In the genomic region with DNA sequence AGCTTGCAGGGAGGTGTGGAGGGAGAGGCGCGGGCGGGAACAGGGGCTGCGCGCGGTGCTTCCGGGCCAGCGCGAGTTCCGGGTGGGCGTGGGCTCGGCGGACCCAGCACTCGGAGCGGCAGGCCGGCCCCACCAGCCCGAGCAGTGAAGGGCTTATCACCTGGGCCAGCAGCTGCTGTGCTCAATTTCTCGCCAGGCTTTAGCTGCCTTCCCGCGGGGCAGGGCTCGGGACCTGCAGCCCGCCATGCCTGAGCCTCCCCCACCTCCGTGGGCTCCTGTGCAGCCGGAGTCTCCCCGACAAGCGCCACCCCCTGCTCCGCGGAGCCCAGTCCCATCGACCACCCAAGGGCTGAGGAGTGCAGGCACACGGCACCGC, we compare ENCODE assay signal across 8 cellular contexts.
DNase-seq lines count a peak whose midpoint lies in the region; ATAC-seq, FAIRE-seq and TF ChIP-seq lines count a peak whose summit lies in the region.
"Not testable (repeated sequence)": the region's sequence is repeated elsewhere in the genome, so short reads cannot be mapped to it uniquely, and the experiment has no call there.

No MANE protein-coding gene starts in this region.

- H3K18ac ChIP-seq in IMR-90 (ENCODE audit: low read depth, low read length), result not testable (repeated sequence)

- TF ChIP-seq POLR2A in IMR-90 (IDR thresholded peaks at IDR 0.05; ENCODE audit: low read depth, low read length); K562 (conservative IDR thresholded peaks at IDR 0.05); sigmoid colon (IDR thresholded peaks at IDR 0.05); transverse colon (IDR thresholded peaks at IDR 0.05): not testable (repeated sequence)

- not testable (repeated sequence) for H3K9me3 ChIP-seq in CD4-positive, CD25-positive, alpha-beta regulatory T cell (ENCODE audit: control insufficient read depth in 2 of 2, low read length in 2 of 2); IMR-90 (ENCODE audit: control insufficient read depth, insufficient read depth, low read length); PC-3 (ENCODE audit: low read length); K562 (replicated peaks; ENCODE audit: control insufficient read depth, insufficient read depth, low read depth, low read length); left ventricle myocardium inferior (replicated peaks); sigmoid colon; transverse colon

- not testable (repeated sequence) for H3K4ac ChIP-seq in IMR-90 (ENCODE audit: low read depth, low read length)

- H3K56ac ChIP-seq in IMR-90 (ENCODE audit: extremely low read depth, insufficient read depth, low read length), result not testable (repeated sequence)

- intact Hi-C loops in IMR-90 (cut with micrococcal nuclease); PC-3 (cut with micrococcal nuclease); K562 (cut with micrococcal nuclease); left ventricle myocardium inferior (cut with micrococcal nuclease); sigmoid colon (cut with DNase I); transverse colon (cut with DNase I; ENCODE audit: low total_unique reads): not testable (repeated sequence)

- POLR2A ChIA-PET in IMR-90 (lab: Charles Lee; ENCODE audit: unreplicated experiment); PC-3 (lab: Charles Lee; ENCODE audit: unreplicated experiment); activated CD8-positive, alpha-beta T cell treated with anti-CD3 and anti-CD28 coated beads, Interleukin-2, amount 10 ng/mL, durations not matched to agents 7 days and 5 days (lab: Charles Lee); K562 (lab: Yijun Ruan, JAX): not testable (repeated sequence)

- H2AFZ ChIP-seq in IMR-90 (replicated peaks; ENCODE audit: low read length, poor library complexity) (peak overlapping the region; percentile 38), PC-3 (ENCODE audit: low read length) (peak overlapping the region; percentile 55)
- H2AFZ ChIP-seq in K562 (ENCODE audit: low read depth, low read length), result not testable (repeated sequence)

- H3K4me2 ChIP-seq in IMR-90 (ENCODE audit: low read depth, low read length), result peak overlapping the region; percentile 40; the same call in 1 of the 2 replicates
- H3K4me2 ChIP-seq in PC-3 (ENCODE audit: low read length), result peak overlapping the region; percentile 78; the same call in 1 of the 2 replicates
- H3K4me2 ChIP-seq in K562 (ENCODE audit: insufficient read depth, low read length), result not testable (repeated sequence)

- H3K4me3 ChIP-seq in CD4-positive, CD25-positive, alpha-beta regulatory T cell (ENCODE audit: low read depth, low read length); K562: not testable (repeated sequence)
- peak overlapping the region; percentile 41 for H3K4me3 ChIP-seq in IMR-90 (ENCODE audit: insufficient read depth, low read depth, low read length)
- H3K4me3 ChIP-seq in PC-3 (ENCODE audit: low read length), result peak overlapping the region; percentile 50; the same call in 1 of the 2 replicates
- H3K4me3 ChIP-seq in left ventricle myocardium inferior, result peak overlapping the region; percentile 23
- H3K4me3 ChIP-seq in sigmoid colon, result peak overlapping the region; percentile 26 to 42 (median 36)
- peak overlapping the region in 1 of 4 donors; percentile 17 for H3K4me3 ChIP-seq in transverse colon

- H2BK20ac ChIP-seq in IMR-90 (ENCODE audit: low read depth, low read length), result not testable (repeated sequence)

- H3K36me3 Mint-ChIP-seq in CD4-positive, CD25-positive, alpha-beta regulatory T cell; activated CD8-positive, alpha-beta T cell treated with anti-CD3 and anti-CD28 coated beads, Interleukin-2, amount 10 ng/mL, durations not matched to agents 7 days and 5 days (ENCODE audit: low read depth): not testable (repeated sequence)

- H3K9me1 ChIP-seq in IMR-90 (ENCODE audit: insufficient read depth, low read length); K562 (ENCODE audit: control insufficient read depth, insufficient read depth, low read length): not testable (repeated sequence)

- not testable (repeated sequence) for H3K9me3 Mint-ChIP-seq in CD4-positive, CD25-positive, alpha-beta regulatory T cell; activated CD8-positive, alpha-beta T cell treated with anti-CD3 and anti-CD28 coated beads, Interleukin-2, amount 10 ng/mL, durations not matched to agents 7 days and 5 days (ENCODE audit: insufficient read depth)

- not testable (repeated sequence) for TF ChIP-seq RAD21 in IMR-90 (IDR thresholded peaks at IDR 0.05; ENCODE audit: low read length); K562 (CRISPR knock-in tag; conservative IDR thresholded peaks at IDR 0.05 in 1 of 2, IDR thresholded peaks at IDR 0.05 in 1 of 2)

- H2BK15ac ChIP-seq in IMR-90 (ENCODE audit: low read depth, low read length), result not testable (repeated sequence)

- not testable (repeated sequence) for H3K27me3 Mint-ChIP-seq in CD4-positive, CD25-positive, alpha-beta regulatory T cell; activated CD8-positive, alpha-beta T cell treated with anti-CD3 and anti-CD28 coated beads, Interleukin-2, amount 10 ng/mL, durations not matched to agents 7 days and 5 days (ENCODE audit: low read depth)

- not testable (repeated sequence) for H4K8ac ChIP-seq in IMR-90 (ENCODE audit: low read depth in 2 of 2, low read length in 2 of 2)

- peaks cover 12 to 46% (median 20%) of the 10 kb centered on the region in 4 donors for H3K4me1 Mint-ChIP-seq in CD4-positive, CD25-positive, alpha-beta regulatory T cell
- peaks cover 48% of the 10 kb centered on the region for H3K4me1 Mint-ChIP-seq in activated CD8-positive, alpha-beta T cell treated with anti-CD3 and anti-CD28 coated beads, Interleukin-2, amount 10 ng/mL, durations not matched to agents 7 days and 5 days (ENCODE audit: low read depth)

- not testable (repeated sequence) for H3K36me3 ChIP-seq in CD4-positive, CD25-positive, alpha-beta regulatory T cell (ENCODE audit: control insufficient read depth, insufficient read depth, low read length); IMR-90 (ENCODE audit: control insufficient read depth, insufficient read depth, low read length); PC-3 (ENCODE audit: low read depth, low read length); K562 (ENCODE audit: control insufficient read depth, insufficient read depth, low read length); left ventricle myocardium inferior; sigmoid colon; transverse colon

- FAIRE-seq in K562 (lab: Jason Lieb, UNC), result not testable (repeated sequence)

- CTCF ChIA-PET in IMR-90 (lab: Yijun Ruan, JAX); PC-3 (lab: Charles Lee); K562 (lab: Yijun Ruan, JAX; ENCODE audit: low intra/inter-chr PET ratio): not testable (repeated sequence)
- CTCF ChIA-PET in activated CD8-positive, alpha-beta T cell treated with anti-CD3 and anti-CD28 coated beads, Interleukin-2, amount 10 ng/mL, durations not matched to agents 7 days and 5 days (lab: Charles Lee), result interaction anchor here (1.5 kb wide), 1 partner anchor 27 kb away, joined by 5 read pairs; no protein-coding TSS in a partner anchor

- H3K9me2 ChIP-seq in PC-3 (replicated peaks; ENCODE audit: low read length), result not testable (repeated sequence)

- H3K9ac ChIP-seq in IMR-90 (ENCODE audit: low read depth, low read length), result peak overlapping the region; percentile 29; the same call in 1 of the 2 replicates
- not testable (repeated sequence) for H3K9ac ChIP-seq in PC-3 (ENCODE audit: low read length); K562 (ENCODE audit: insufficient read depth in 1 of 2, low read depth in 2 of 2, low read length in 2 of 2)

- not testable (repeated sequence) for H3K23ac ChIP-seq in IMR-90 (ENCODE audit: low read depth, low read length)

- H4K5ac ChIP-seq in IMR-90 (ENCODE audit: low read depth, low read length), result not testable (repeated sequence)

- DNase-seq in CD4-positive, CD25-positive, alpha-beta regulatory T cell, result peak in 1 of 3 donors; percentile 21
- DNase-seq in IMR-90; PC-3; activated CD8-positive, alpha-beta T cell treated with anti-CD3 and anti-CD28 coated beads, Interleukin-2, amount 10 ng/mL, durations not matched to agents 7 days and 5 days; K562 (ENCODE audit: extremely low read depth in 1 of 4, low spot score in 3 of 4); left ventricle myocardium inferior; sigmoid colon: not testable (repeated sequence)
- peak; percentile 39 for DNase-seq in transverse colon

- WGBS in IMR-90 (ENCODE audit: extremely low coverage in 2 of 2, insufficient read length in 1 of 2), 2 experiments, result 45% methylated on average over 9 of the region's 31 CpGs; no CpG with 5 or more reads in 1 of the 2 experiments
- 10% methylated on average over 4 of the region's 31 CpGs for whole genome bisulfite sequencing in K562 (ENCODE audit: insufficient coverage, low coverage, missing lambda C conversion rate)
- 94 to 95% methylated on average over 31 of the region's 31 CpGs for WGBS in sigmoid colon, 2 donors
- 50% methylated on average over 22 of the region's 31 CpGs; no CpG with 5 or more reads in 1 of the 2 donors for WGBS in transverse colon (ENCODE audit: low coverage in 1 of 2), 2 donors

- H4K91ac ChIP-seq in IMR-90 (ENCODE audit: insufficient read depth, low read depth, low read length), result not testable (repeated sequence)

- not testable (repeated sequence) for H3K14ac ChIP-seq in IMR-90 (replicated peaks; ENCODE audit: low read depth, low read length)

- H2BK120ac ChIP-seq in IMR-90 (ENCODE audit: low read depth, low read length), result not testable (repeated sequence)

- H3K27me3 ChIP-seq in CD4-positive, CD25-positive, alpha-beta regulatory T cell (ENCODE audit: control insufficient read depth, insufficient read depth, low read length); PC-3 (ENCODE audit: low read length); K562 (ENCODE audit: control insufficient read depth in 2 of 2, insufficient read depth in 2 of 2, low read length in 2 of 2); left ventricle myocardium inferior (ENCODE audit: low read depth); sigmoid colon; transverse colon: not testable (repeated sequence)
- H3K27me3 ChIP-seq in IMR-90 (ENCODE audit: control insufficient read depth, insufficient read depth, low read length), result peaks cover 13% of the 10 kb centered on the region

- not testable (repeated sequence) for H2AK9ac ChIP-seq in IMR-90 (replicated peaks; ENCODE audit: low read depth, low read length, poor library complexity)

- not testable (repeated sequence) for H3F3A ChIP-seq in PC-3 (ENCODE audit: low read length, unreplicated experiment)

- peak overlapping the region; percentile 81 for H3K27ac ChIP-seq in CD4-positive, CD25-positive, alpha-beta regulatory T cell (ENCODE audit: insufficient read depth, low read length, poor library complexity, severe bottlenecking)
- not testable (repeated sequence) for H3K27ac ChIP-seq in IMR-90 (ENCODE audit: insufficient read depth, low read length); PC-3 (ENCODE audit: low read length); K562 (ENCODE audit: extremely low read depth, low read depth, low read length); left ventricle myocardium inferior (replicated peaks)
- H3K27ac ChIP-seq in sigmoid colon, result peak overlapping the region; percentile 56 to 74 (median 68)
- H3K27ac ChIP-seq in transverse colon, result peak overlapping the region in 1 of 4 donors; percentile 63

- TF ChIP-seq EP300 in K562 (IDR thresholded peaks at IDR 0.05; ENCODE audit: low read length); sigmoid colon (IDR thresholded peaks at IDR 0.05); transverse colon (IDR thresholded peaks at IDR 0.05; ENCODE audit: low read depth): not testable (repeated sequence)

- peak overlapping the region; percentile 56 to 94 (median 87) for H3K27ac Mint-ChIP-seq in CD4-positive, CD25-positive, alpha-beta regulatory T cell
- H3K27ac Mint-ChIP-seq in activated CD8-positive, alpha-beta T cell treated with anti-CD3 and anti-CD28 coated beads, Interleukin-2, amount 10 ng/mL, durations not matched to agents 7 days and 5 days, result peak overlapping the region; percentile 75

- not testable (repeated sequence) for H3K79me1 ChIP-seq in IMR-90 (ENCODE audit: low read depth in 1 of 2, low read length in 2 of 2)

- dilution Hi-C loops in IMR-90 (cut with HindIII; ENCODE audit: low sequenced_read_pairs, unreplicated experiment), result not testable (repeated sequence)

- BruUV-seq in IMR-90 (replicated peaks; lab: Mats Ljungman, UMichigan); PC-3 (replicated peaks; lab: Mats Ljungman, UMichigan); K562 (replicated peaks; lab: Mats Ljungman, UMichigan): not testable (repeated sequence)

- not testable (repeated sequence) for H3K4me3 Mint-ChIP-seq in CD4-positive, CD25-positive, alpha-beta regulatory T cell; activated CD8-positive, alpha-beta T cell treated with anti-CD3 and anti-CD28 coated beads, Interleukin-2, amount 10 ng/mL, durations not matched to agents 7 days and 5 days

- not testable (repeated sequence) for H4K20me1 ChIP-seq in IMR-90 (ENCODE audit: insufficient read depth, low read length); PC-3 (ENCODE audit: low read length); K562 (replicated peaks; ENCODE audit: control insufficient read depth, insufficient read depth, low read length)

- not testable (repeated sequence) for H3K79me2 ChIP-seq in PC-3 (ENCODE audit: low read length); K562 (ENCODE audit: control insufficient read depth, insufficient read depth, low read length)

- H2BK5ac ChIP-seq in IMR-90 (ENCODE audit: low read depth, low read length, poor library complexity, severe bottlenecking), result not testable (repeated sequence)

- H3K4me1 ChIP-seq in CD4-positive, CD25-positive, alpha-beta regulatory T cell (ENCODE audit: control insufficient read depth, insufficient read depth, low read length, poor library complexity, severe bottlenecking), result peaks cover 29% of the 10 kb centered on the region
- H3K4me1 ChIP-seq in IMR-90 (ENCODE audit: control insufficient read depth, insufficient read depth, low read length); K562 (replicated peaks in 1 of 2; ENCODE audit: control insufficient read depth in 2 of 2, insufficient read depth in 2 of 2, low read length in 2 of 2): not testable (repeated sequence)
- H3K4me1 ChIP-seq in PC-3 (ENCODE audit: insufficient read depth, low read length) (peaks cover 14% of the 10 kb centered on the region), left ventricle myocardium inferior (peaks cover 11% of the 10 kb centered on the region), sigmoid colon (peaks cover 0 to 46% (median 38%) of the 10 kb centered on the region in 4 donors), transverse colon (peaks cover 6 to 24% (median 7%) of the 10 kb centered on the region in 4 donors)

- in situ Hi-C loops in IMR-90 (cut with MboI; ENCODE audit: low sequenced_read_pairs); K562 (cut with MboI); transverse colon (cut with MboI; ENCODE audit: low pct_ligation_motif_present in 1 of 4, low pct_unique_long_range_greater_than_20kb in 1 of 4, low sequenced_read_pairs in 3 of 4): not testable (repeated sequence)

- TF ChIP-seq CTCF in IMR-90 (conservative IDR thresholded peaks at IDR 0.05; ENCODE audit: low read depth, low read length); PC-3 (conservative IDR thresholded peaks at IDR 0.05; ENCODE audit: low read depth, low read length); K562 (IDR thresholded peaks at IDR 0.05 in 2 of 3, conservative IDR thresholded peaks at IDR 0.05 in 1 of 3; ENCODE audit: insufficient read depth in 2 of 3, low read depth in 1 of 3, low read length in 3 of 3); left ventricle myocardium inferior (IDR thresholded peaks at IDR 0.05; ENCODE audit: borderline replicate concordance); sigmoid colon (IDR thresholded peaks at IDR 0.05); transverse colon (IDR thresholded peaks at IDR 0.05): not testable (repeated sequence)

- not testable (repeated sequence) for ATAC-seq in CD4-positive, CD25-positive, alpha-beta regulatory T cell (ENCODE audit: low read depth in 2 of 2); IMR-90 (ENCODE audit: low read depth); activated CD8-positive, alpha-beta T cell treated with anti-CD3 and anti-CD28 coated beads, Interleukin-2, amount 10 ng/mL, durations not matched to agents 7 days and 5 days; K562
- ATAC-seq in PC-3, result peak; percentile 41

- H2AK5ac ChIP-seq in IMR-90 (ENCODE audit: low read depth, low read length), result not testable (repeated sequence)
